In the genomic region with DNA sequence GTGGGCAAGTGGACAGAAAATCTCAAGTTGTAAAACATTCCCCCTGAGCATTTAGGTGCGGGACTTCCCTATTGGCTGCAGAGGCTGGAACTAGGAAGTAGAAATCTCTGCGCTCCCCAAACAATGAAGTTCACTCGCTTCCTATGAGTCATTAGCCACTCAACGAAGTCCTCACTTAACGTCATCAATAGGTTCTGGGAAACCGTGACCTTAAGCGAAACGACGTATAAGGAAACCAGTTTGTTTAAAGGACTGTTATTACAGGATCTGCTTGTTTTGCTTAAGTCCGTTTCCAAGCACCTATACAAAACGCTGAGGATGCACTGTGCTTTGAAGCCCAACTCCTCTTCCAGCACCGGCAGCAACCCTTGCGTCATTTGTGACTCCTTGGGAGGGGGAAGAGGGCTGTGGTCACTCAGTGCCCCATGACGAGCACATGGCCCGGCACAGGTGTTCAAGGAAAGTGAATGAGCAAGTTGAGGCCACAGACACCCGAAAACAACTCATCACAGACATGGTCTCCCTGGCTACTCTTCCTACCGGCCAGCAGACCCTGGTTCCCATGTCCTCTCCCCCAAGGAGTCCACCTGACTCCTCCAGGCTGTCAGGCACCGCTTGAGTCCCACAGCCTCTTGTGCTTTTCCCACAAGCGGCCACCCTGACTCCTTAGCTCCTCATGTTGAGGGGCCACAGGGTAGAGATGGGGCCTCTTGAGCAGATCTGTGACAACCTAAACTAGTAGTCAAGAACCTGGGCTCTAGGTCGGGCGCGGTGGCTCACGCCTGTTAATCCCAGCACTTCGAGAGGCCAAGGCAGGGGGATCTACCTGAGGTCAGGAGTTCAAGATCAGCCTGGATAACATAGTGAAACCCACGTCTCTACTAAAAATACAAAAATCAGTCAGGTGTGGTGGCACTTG, we compare ENCODE assay signal across 1 cellular context.
TF ChIP-seq lines count a peak whose summit lies in the region.

No MANE protein-coding gene starts in this region.

TF ChIP-seq in K562, 482 proteins besides CTCF, POLR2A, EP300 and RAD21 (continued from another document and continues in another):
- peak; percentile 85 for TF ChIP-seq MITF (IDR thresholded peaks at IDR 0.05)
- TF ChIP-seq HCFC1 (IDR thresholded peaks at IDR 0.05; ENCODE audit: low read depth, low read length): no peak
- TF ChIP-seq ZSCAN32 (CRISPR knock-in tag; IDR thresholded peaks at IDR 0.05): no peak
- TF ChIP-seq ESRRB (CRISPR knock-in tag; IDR thresholded peaks at IDR 0.05; ENCODE audit: borderline replicate concordance): no peak
- peak; percentile 38; the same call in 1 of the 2 replicates for TF ChIP-seq SMARCA5 (IDR thresholded peaks at IDR 0.05)
- no peak for TF ChIP-seq ATF1 (CRISPR knock-in tag; IDR thresholded peaks at IDR 0.05)
- TF ChIP-seq ATF1 (tag; IDR thresholded peaks at IDR 0.05): peak; percentile 95
- TF ChIP-seq STAT5B (CRISPR knock-in tag; IDR thresholded peaks at IDR 0.05): no peak
- TF ChIP-seq, protein P1, sequence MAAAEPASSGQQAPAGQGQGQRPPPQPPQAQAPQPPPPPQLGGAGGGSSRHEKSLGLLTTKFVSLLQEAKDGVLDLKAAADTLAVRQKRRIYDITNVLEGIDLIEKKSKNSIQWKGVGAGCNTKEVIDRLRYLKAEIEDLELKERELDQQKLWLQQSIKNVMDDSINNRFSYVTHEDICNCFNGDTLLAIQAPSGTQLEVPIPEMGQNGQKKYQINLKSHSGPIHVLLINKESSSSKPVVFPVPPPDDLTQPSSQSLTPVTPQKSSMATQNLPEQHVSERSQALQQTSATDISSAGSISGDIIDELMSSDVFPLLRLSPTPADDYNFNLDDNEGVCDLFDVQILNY (CRISPR knock-in tag; IDR thresholded peaks at IDR 0.05): peak; percentile 84; the same call in 1 of the 2 replicates
- TF ChIP-seq CTBP1 (IDR thresholded peaks at IDR 0.05; ENCODE audit: borderline replicate concordance): peak; percentile 76; the same call in 1 of the 2 replicates
- TF ChIP-seq PHTF2 (CRISPR knock-in tag; IDR thresholded peaks at IDR 0.05): no peak
- peak; percentile 17; the same call in 1 of the 2 replicates for TF ChIP-seq ZBED1 (IDR thresholded peaks at IDR 0.05)
- peak; percentile 60 to 91; a peak in 3 of 4 replicates for TF ChIP-seq ETV6 (IDR thresholded peaks at IDR 0.05; ENCODE audit: borderline replicate concordance in 1 of 2, low read depth in 2 of 2, low read length in 1 of 2)
- TF ChIP-seq ETV6 (CRISPR knock-in tag; IDR thresholded peaks at IDR 0.05; ENCODE audit: borderline replicate concordance): 0 out of 2 replicates have a peak, but pooled peaks have one; percentile 16
- peak; percentile 80; the same call in 1 of the 2 replicates for TF ChIP-seq ATF6 (CRISPR knock-in tag; IDR thresholded peaks at IDR 0.05)
- TF ChIP-seq ZNF668 (CRISPR knock-in tag; IDR thresholded peaks at IDR 0.05): no peak
- TF ChIP-seq ZBTB1 (CRISPR knock-in tag; IDR thresholded peaks at IDR 0.05; ENCODE audit: borderline replicate concordance, low read depth): peak; percentile 56; the same call in 1 of the 2 replicates
- TF ChIP-seq STAG1 (CRISPR knock-in tag; IDR thresholded peaks at IDR 0.05; ENCODE audit: borderline replicate concordance): 0 out of 2 replicates have a peak, but pooled peaks have one; percentile 6
- peak; percentile 36 for TF ChIP-seq KDM5B (IDR thresholded peaks at IDR 0.05; ENCODE audit: insufficient replicate concordance, low read depth, low read length)
- TF ChIP-seq, protein P2, sequence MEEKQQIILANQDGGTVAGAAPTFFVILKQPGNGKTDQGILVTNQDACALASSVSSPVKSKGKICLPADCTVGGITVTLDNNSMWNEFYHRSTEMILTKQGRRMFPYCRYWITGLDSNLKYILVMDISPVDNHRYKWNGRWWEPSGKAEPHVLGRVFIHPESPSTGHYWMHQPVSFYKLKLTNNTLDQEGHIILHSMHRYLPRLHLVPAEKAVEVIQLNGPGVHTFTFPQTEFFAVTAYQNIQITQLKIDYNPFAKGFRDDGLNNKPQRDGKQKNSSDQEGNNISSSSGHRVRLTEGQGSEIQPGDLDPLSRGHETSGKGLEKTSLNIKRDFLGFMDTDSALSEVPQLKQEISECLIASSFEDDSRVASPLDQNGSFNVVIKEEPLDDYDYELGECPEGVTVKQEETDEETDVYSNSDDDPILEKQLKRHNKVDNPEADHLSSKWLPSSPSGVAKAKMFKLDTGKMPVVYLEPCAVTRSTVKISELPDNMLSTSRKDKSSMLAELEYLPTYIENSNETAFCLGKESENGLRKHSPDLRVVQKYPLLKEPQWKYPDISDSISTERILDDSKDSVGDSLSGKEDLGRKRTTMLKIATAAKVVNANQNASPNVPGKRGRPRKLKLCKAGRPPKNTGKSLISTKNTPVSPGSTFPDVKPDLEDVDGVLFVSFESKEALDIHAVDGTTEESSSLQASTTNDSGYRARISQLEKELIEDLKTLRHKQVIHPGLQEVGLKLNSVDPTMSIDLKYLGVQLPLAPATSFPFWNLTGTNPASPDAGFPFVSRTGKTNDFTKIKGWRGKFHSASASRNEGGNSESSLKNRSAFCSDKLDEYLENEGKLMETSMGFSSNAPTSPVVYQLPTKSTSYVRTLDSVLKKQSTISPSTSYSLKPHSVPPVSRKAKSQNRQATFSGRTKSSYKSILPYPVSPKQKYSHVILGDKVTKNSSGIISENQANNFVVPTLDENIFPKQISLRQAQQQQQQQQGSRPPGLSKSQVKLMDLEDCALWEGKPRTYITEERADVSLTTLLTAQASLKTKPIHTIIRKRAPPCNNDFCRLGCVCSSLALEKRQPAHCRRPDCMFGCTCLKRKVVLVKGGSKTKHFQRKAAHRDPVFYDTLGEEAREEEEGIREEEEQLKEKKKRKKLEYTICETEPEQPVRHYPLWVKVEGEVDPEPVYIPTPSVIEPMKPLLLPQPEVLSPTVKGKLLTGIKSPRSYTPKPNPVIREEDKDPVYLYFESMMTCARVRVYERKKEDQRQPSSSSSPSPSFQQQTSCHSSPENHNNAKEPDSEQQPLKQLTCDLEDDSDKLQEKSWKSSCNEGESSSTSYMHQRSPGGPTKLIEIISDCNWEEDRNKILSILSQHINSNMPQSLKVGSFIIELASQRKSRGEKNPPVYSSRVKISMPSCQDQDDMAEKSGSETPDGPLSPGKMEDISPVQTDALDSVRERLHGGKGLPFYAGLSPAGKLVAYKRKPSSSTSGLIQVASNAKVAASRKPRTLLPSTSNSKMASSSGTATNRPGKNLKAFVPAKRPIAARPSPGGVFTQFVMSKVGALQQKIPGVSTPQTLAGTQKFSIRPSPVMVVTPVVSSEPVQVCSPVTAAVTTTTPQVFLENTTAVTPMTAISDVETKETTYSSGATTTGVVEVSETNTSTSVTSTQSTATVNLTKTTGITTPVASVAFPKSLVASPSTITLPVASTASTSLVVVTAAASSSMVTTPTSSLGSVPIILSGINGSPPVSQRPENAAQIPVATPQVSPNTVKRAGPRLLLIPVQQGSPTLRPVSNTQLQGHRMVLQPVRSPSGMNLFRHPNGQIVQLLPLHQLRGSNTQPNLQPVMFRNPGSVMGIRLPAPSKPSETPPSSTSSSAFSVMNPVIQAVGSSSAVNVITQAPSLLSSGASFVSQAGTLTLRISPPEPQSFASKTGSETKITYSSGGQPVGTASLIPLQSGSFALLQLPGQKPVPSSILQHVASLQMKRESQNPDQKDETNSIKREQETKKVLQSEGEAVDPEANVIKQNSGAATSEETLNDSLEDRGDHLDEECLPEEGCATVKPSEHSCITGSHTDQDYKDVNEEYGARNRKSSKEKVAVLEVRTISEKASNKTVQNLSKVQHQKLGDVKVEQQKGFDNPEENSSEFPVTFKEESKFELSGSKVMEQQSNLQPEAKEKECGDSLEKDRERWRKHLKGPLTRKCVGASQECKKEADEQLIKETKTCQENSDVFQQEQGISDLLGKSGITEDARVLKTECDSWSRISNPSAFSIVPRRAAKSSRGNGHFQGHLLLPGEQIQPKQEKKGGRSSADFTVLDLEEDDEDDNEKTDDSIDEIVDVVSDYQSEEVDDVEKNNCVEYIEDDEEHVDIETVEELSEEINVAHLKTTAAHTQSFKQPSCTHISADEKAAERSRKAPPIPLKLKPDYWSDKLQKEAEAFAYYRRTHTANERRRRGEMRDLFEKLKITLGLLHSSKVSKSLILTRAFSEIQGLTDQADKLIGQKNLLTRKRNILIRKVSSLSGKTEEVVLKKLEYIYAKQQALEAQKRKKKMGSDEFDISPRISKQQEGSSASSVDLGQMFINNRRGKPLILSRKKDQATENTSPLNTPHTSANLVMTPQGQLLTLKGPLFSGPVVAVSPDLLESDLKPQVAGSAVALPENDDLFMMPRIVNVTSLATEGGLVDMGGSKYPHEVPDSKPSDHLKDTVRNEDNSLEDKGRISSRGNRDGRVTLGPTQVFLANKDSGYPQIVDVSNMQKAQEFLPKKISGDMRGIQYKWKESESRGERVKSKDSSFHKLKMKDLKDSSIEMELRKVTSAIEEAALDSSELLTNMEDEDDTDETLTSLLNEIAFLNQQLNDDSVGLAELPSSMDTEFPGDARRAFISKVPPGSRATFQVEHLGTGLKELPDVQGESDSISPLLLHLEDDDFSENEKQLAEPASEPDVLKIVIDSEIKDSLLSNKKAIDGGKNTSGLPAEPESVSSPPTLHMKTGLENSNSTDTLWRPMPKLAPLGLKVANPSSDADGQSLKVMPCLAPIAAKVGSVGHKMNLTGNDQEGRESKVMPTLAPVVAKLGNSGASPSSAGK (IDR thresholded peaks at IDR 0.05): peak; percentile 98
- peak; percentile 85 for TF ChIP-seq CEBPB (tag; IDR thresholded peaks at IDR 0.05)
- TF ChIP-seq, protein P3, sequence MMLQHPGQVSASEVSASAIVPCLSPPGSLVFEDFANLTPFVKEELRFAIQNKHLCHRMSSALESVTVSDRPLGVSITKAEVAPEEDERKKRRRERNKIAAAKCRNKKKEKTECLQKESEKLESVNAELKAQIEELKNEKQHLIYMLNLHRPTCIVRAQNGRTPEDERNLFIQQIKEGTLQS (IDR thresholded peaks at IDR 0.05): peak; percentile 98
- TF ChIP-seq, protein P3 (CRISPR knock-in tag; conservative IDR thresholded peaks at IDR 0.05): 0 out of 2 replicates have a peak, but pooled peaks have one; percentile 72
- peak; percentile 60; the same call in 1 of the 2 replicates for TF ChIP-seq ESRRA (IDR thresholded peaks at IDR 0.05; ENCODE audit: borderline replicate concordance, low read depth)
- TF ChIP-seq MBD2 (IDR thresholded peaks at IDR 0.05; ENCODE audit: borderline replicate concordance, low read depth): peak; percentile 4; the same call in 1 of the 2 replicates
- TF ChIP-seq L3MBTL2 (IDR thresholded peaks at IDR 0.05): peak; percentile 97
- TF ChIP-seq RBM22 (IDR thresholded peaks at IDR 0.05; ENCODE audit: low read depth, low read length, poor library complexity, severe bottlenecking): no peak
- TF ChIP-seq JUND (IDR thresholded peaks at IDR 0.05; ENCODE audit: borderline replicate concordance, low read depth, low read length): peak; percentile 92
- peak; percentile 95 for TF ChIP-seq JUND (tag; IDR thresholded peaks at IDR 0.05; ENCODE audit: borderline replicate concordance, low read depth, low read length)
- TF ChIP-seq SAFB2 (IDR thresholded peaks at IDR 0.05; ENCODE audit: borderline replicate concordance, low read depth, low read length, severe bottlenecking): no peak
- TF ChIP-seq, protein P4, sequence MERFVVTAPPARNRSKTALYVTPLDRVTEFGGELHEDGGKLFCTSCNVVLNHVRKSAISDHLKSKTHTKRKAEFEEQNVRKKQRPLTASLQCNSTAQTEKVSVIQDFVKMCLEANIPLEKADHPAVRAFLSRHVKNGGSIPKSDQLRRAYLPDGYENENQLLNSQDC (CRISPR knock-in tag; IDR thresholded peaks at IDR 0.05): no peak
- peak; percentile 61; the same call in 1 of the 2 replicates for TF ChIP-seq SP1 (CRISPR knock-in tag; IDR thresholded peaks at IDR 0.05)
- TF ChIP-seq, protein P5, sequence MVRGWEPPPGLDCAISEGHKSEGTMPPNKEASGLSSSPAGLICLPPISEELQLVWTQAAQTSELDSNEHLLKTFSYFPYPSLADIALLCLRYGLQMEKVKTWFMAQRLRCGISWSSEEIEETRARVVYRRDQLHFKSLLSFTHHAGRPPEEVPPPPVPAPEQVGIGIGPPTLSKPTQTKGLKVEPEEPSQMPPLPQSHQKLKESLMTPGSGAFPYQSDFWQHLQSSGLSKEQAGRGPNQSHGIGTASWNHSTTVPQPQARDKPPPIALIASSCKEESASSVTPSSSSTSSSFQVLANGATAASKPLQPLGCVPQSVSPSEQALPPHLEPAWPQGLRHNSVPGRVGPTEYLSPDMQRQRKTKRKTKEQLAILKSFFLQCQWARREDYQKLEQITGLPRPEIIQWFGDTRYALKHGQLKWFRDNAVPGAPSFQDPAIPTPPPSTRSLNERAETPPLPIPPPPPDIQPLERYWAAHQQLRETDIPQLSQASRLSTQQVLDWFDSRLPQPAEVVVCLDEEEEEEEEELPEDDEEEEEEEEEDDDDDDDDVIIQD (CRISPR knock-in tag; IDR thresholded peaks at IDR 0.05): no peak
- no peak for TF ChIP-seq NFXL1 (CRISPR knock-in tag; IDR thresholded peaks at IDR 0.05)
